In the genomic region with DNA sequence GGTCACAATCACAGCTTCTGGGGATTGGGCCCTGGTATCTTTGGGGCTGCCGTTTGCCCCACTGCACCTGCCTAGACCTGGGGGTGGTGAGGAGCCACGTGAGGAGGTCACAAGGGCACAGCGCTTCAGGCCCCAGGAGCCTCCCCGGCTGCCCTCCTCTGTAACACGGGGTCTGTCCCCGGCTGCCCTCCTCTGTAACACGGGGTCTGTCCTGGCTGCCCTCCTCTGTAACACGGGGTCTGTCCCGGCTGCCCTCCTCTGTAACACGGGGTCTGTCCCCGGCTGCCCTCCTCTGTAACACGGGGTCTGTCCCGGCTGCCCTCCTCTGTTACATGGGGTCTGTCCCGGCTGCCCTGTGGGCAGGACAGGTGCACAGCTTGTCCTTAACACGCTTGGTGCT, we compare ENCODE assay signal across 9 cellular contexts. TPM values are rescaled to one million over a fixed set of nuclear protein-coding genes. Genes with fewer than 3 reads are reported as not detected.
DNase-seq lines count a peak whose midpoint lies in the region; ATAC-seq and TF ChIP-seq lines count a peak whose summit lies in the region.
"Not testable (repeated sequence)": the region's sequence is repeated elsewhere in the genome, so short reads cannot be mapped to it uniquely, and the experiment has no call there.
"Had no signal": no experiment of that assay in that cellular context is flagged by ENCODE, and none has a peak within 500 bp of the region (broad histone marks: within the 10 kb centered on the region; RNA-seq: fewer than 3 reads in every experiment).

No MANE protein-coding gene starts in this region.

- H3K27me3 Mint-ChIP-seq in activated T-helper 17 cell treated with anti-CD3 and anti-CD28 coated beads, Interleukin-2, amount 50 U/mL, for 72 hours; progenitor cell of endocrine pancreas: not testable (repeated sequence)
- peaks cover 0 to 10% of the 10 kb centered on the region in 2 donors for H3K27me3 Mint-ChIP-seq in effector memory CD8-positive, alpha-beta T cell
- peaks cover 9 to 21% (median 15%) of the 10 kb centered on the region in 3 donors for H3K27me3 Mint-ChIP-seq in immature natural killer cell (ENCODE audit: low read depth in 3 of 3)

- not testable (repeated sequence) for H3K9me3 Mint-ChIP-seq in activated T-helper 17 cell treated with anti-CD3 and anti-CD28 coated beads, Interleukin-2, amount 50 U/mL, for 72 hours; effector memory CD8-positive, alpha-beta T cell; immature natural killer cell; progenitor cell of endocrine pancreas (ENCODE audit: low read depth)

- H3K79me2 ChIP-seq in Loucy (ENCODE audit: insufficient read depth, low read length), result peaks cover 93% of the 10 kb centered on the region

- H3K9ac ChIP-seq in BLaER1 treated with 17β-estradiol and CSF1 and Interleukin-3, amounts not matched to agents 10 nM and 100 nM, result peak overlapping the region in 7 of 11 experiments; percentile 7 to 92 (median 88); a peak in 12 of 22 replicates
- H3K9ac ChIP-seq in Loucy (ENCODE audit: low read depth, low read length, poor library complexity, severe bottlenecking), result not testable (repeated sequence)
- H3K9ac ChIP-seq in mucosa of stomach (ENCODE audit: low read length), result peak overlapping the region; percentile 12

- DNase-seq in effector memory CD8-positive, alpha-beta T cell; immature natural killer cell; progenitor cell of endocrine pancreas (ENCODE audit: low spot score, unreplicated experiment): not testable (repeated sequence)
- DNase-seq in upper lobe of right lung, result peak; percentile 48

- peak overlapping the region in 8 of 11 experiments; percentile 66 to 100 (median 98); a peak in 13 of 22 replicates for H3K27ac ChIP-seq in BLaER1 treated with 17β-estradiol and CSF1 and Interleukin-3, amounts not matched to agents 10 nM and 100 nM
- not testable (repeated sequence) for H3K27ac ChIP-seq in upper lobe of right lung

- not testable (repeated sequence) for ATAC-seq in activated T-helper 17 cell treated with anti-CD3 and anti-CD28 coated beads, Interleukin-2, amount 50 U/mL, for 72 hours (replicated peaks); effector memory CD8-positive, alpha-beta T cell (replicated peaks); upper lobe of right lung

- peaks cover 21% of the 10 kb centered on the region for H3K4me1 Mint-ChIP-seq in activated T-helper 17 cell treated with anti-CD3 and anti-CD28 coated beads, Interleukin-2, amount 50 U/mL, for 72 hours
- H3K4me1 Mint-ChIP-seq in effector memory CD8-positive, alpha-beta T cell (ENCODE audit: low read depth in 2 of 2), result peaks cover 41 to 50% of the 10 kb centered on the region in 2 donors
- H3K4me1 Mint-ChIP-seq in immature natural killer cell (peaks cover 31 to 48% of the 10 kb centered on the region in 2 donors), progenitor cell of endocrine pancreas (ENCODE audit: low read depth) (peaks cover 37% of the 10 kb centered on the region)

- peak overlapping the region in 1 of 10 experiments; percentile 50; a peak in 1 of 20 replicates for H3K4me3 ChIP-seq in BLaER1 treated with 17β-estradiol and CSF1 and Interleukin-3, amounts not matched to agents 10 nM and 100 nM
- H3K4me3 ChIP-seq in Loucy (ENCODE audit: low read length, poor library complexity, severe bottlenecking); mucosa of stomach (ENCODE audit: low read length); upper lobe of right lung: not testable (repeated sequence)

- peak overlapping the region; percentile 62 to 100 (median 94); a peak in 20 of 22 replicates for H3K4me2 ChIP-seq in BLaER1 treated with 17β-estradiol and CSF1 and Interleukin-3, amounts not matched to agents 10 nM and 100 nM
- peak overlapping the region; percentile 99 for H3K4me2 ChIP-seq in Loucy (ENCODE audit: low read depth, low read length, poor library complexity, severe bottlenecking)

- H3K4me1 ChIP-seq in BLaER1 treated with 17β-estradiol and CSF1 and Interleukin-3, amounts not matched to agents 10 nM and 100 nM, result peaks cover 70 to 99% (median 92%) of the 10 kb centered on the region in 10 experiments
- H3K4me1 ChIP-seq in Loucy (ENCODE audit: insufficient read depth, low read length, poor library complexity, severe bottlenecking) (peaks cover 89% of the 10 kb centered on the region), mucosa of stomach (ENCODE audit: control insufficient read depth, insufficient read depth, low read length) (peaks cover 45% of the 10 kb centered on the region), upper lobe of right lung (peaks cover 46% of the 10 kb centered on the region)

- intact Hi-C loops in upper lobe of right lung (cut with DNase I), result not testable (repeated sequence)

- peaks cover 0 to 26% (median 18%) of the 10 kb centered on the region in 11 experiments; a peak in 16 of 22 replicates for H3K36me3 ChIP-seq in BLaER1 treated with 17β-estradiol and CSF1 and Interleukin-3, amounts not matched to agents 10 nM and 100 nM
- not testable (repeated sequence) for H3K36me3 ChIP-seq in Loucy (ENCODE audit: insufficient read depth, low read length); mucosa of stomach (ENCODE audit: control insufficient read depth, insufficient read depth, low read length); upper lobe of right lung

- H3K9me2 ChIP-seq in Loucy (replicated peaks; ENCODE audit: low read depth, low read length), result not testable (repeated sequence)

- not testable (repeated sequence) for H3K27me3 ChIP-seq in BLaER1 treated with 17β-estradiol and CSF1 and Interleukin-3, amounts not matched to agents 10 nM and 100 nM; Loucy (ENCODE audit: insufficient read depth, low read length, poor library complexity, severe bottlenecking); mucosa of stomach (ENCODE audit: control insufficient read depth, insufficient read depth, low read length); upper lobe of right lung

- H4K20me1 ChIP-seq in BLaER1 treated with 17β-estradiol and CSF1 and Interleukin-3, amounts not matched to agents 10 nM and 100 nM, result peaks cover 30 to 79% (median 70%) of the 10 kb centered on the region in 11 experiments; a peak in 20 of 22 replicates
- H4K20me1 ChIP-seq in Loucy (ENCODE audit: insufficient read depth, low read length, poor library complexity, severe bottlenecking), result peaks cover 68% of the 10 kb centered on the region

- H3K36me3 Mint-ChIP-seq in activated T-helper 17 cell treated with anti-CD3 and anti-CD28 coated beads, Interleukin-2, amount 50 U/mL, for 72 hours (ENCODE audit: low read depth); effector memory CD8-positive, alpha-beta T cell (ENCODE audit: insufficient read depth); immature natural killer cell; progenitor cell of endocrine pancreas (ENCODE audit: insufficient read depth): not testable (repeated sequence)

- TF ChIP-seq CTCF in Loucy (conservative IDR thresholded peaks at IDR 0.05; ENCODE audit: low read length); progenitor cell of endocrine pancreas (IDR thresholded peaks at IDR 0.05; ENCODE audit: unreplicated experiment); upper lobe of right lung (IDR thresholded peaks at IDR 0.05): not testable (repeated sequence)

- H3K4me3 Mint-ChIP-seq in activated T-helper 17 cell treated with anti-CD3 and anti-CD28 coated beads, Interleukin-2, amount 50 U/mL, for 72 hours, result peak overlapping the region; percentile 74
- peak overlapping the region; percentile 88 to 91 for H3K4me3 Mint-ChIP-seq in effector memory CD8-positive, alpha-beta T cell
- H3K4me3 Mint-ChIP-seq in immature natural killer cell, result peak overlapping the region in 3 of 5 donors; percentile 7 to 26 (median 13)
- not testable (repeated sequence) for H3K4me3 Mint-ChIP-seq in progenitor cell of endocrine pancreas (ENCODE audit: low read depth)

- H3K27ac Mint-ChIP-seq in activated T-helper 17 cell treated with anti-CD3 and anti-CD28 coated beads, Interleukin-2, amount 50 U/mL, for 72 hours, result not testable (repeated sequence)
- H3K27ac Mint-ChIP-seq in effector memory CD8-positive, alpha-beta T cell, result peak overlapping the region; percentile 80 to 90
- peak overlapping the region in 4 of 6 donors; percentile 20 to 93 (median 54) for H3K27ac Mint-ChIP-seq in immature natural killer cell
- H3K27ac Mint-ChIP-seq in progenitor cell of endocrine pancreas, result peak overlapping the region; percentile 70

- H3K9me3 ChIP-seq in BLaER1 treated with 17β-estradiol and CSF1 and Interleukin-3, amounts not matched to agents 10 nM and 100 nM (replicated peaks in 1 of 11), result peaks cover 0 to 25% (median 18%) of the 10 kb centered on the region in 11 experiments; a peak in 17 of 22 replicates
- H3K9me3 ChIP-seq in Loucy (ENCODE audit: insufficient read depth, low read depth, low read length); mucosa of stomach (ENCODE audit: control insufficient read depth, low read length); upper lobe of right lung: not testable (repeated sequence)

- H3F3A ChIP-seq in Loucy (ENCODE audit: low read depth), result not testable (repeated sequence)

- not testable (repeated sequence) for H2AFZ ChIP-seq in Loucy (ENCODE audit: low read length)

RNA-seq across cellular contexts. Expression of a gene that starts 8.1 kb away (rescaled TPM):
- 10 to 100 TPM in 1 of 2 donors, 1 to 10 TPM in 1; 9.2 to 10.6 TPM for total RNA-seq in activated T-helper 17 cell treated with anti-CD3 and anti-CD28 coated beads, Interleukin-2, amount 50 U/mL, for 72 hours
- polyA plus RNA-seq in immature natural killer cell, result 1 to 10 TPM in 2 of 3 donors, not detected in 1; 2.5 to 2.7 TPM
- total RNA-seq in progenitor cell of endocrine pancreas (102 and 106 TPM in 2 replicates), upper lobe of right lung (58.2 TPM)

RNA-seq across cellular contexts. Expression of a gene that starts 51.9 kb away (rescaled TPM):
- 1 to 10 TPM; 1.1 to 1.2 TPM for total RNA-seq in activated T-helper 17 cell treated with anti-CD3 and anti-CD28 coated beads, Interleukin-2, amount 50 U/mL, for 72 hours
- polyA plus RNA-seq in immature natural killer cell, result not detected
- total RNA-seq in progenitor cell of endocrine pancreas (2.1 and 2.4 TPM in 2 replicates), upper lobe of right lung (1.0 TPM)
- polyA plus RNA-seq: IgD-negative memory B cell had no signal
